In the genomic region with DNA sequence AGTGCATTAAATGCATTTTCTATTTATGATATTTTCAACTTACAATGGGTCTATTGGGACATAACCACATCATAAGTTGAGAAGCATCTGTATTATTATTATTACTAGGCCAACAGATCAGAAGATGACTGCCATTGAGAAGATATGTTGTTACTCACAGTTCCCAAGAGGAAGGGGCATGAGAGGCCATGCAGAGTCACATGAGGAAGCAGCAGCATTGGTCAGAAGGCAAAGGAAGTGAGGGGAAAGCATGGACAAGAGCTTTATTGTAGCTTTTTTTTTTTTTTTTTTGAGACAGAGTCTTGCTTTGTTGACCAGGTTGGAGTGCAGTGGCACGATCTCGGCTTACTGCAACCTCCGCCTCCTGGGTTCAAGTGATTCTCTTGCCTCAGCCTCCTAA, we compare ENCODE assay signal across 30 cellular contexts.
"Had no signal": no experiment of that assay in that cellular context is flagged by ENCODE, and none has a peak within 500 bp of the region (broad histone marks: within the 10 kb centered on the region; RNA-seq: fewer than 3 reads in every experiment).

No MANE protein-coding gene starts in this region.

- H3K4me1 Mint-ChIP-seq: activated B cell treated with CpG ODN at 0.5 μM for 24 hours; activated naive CD4-positive, alpha-beta T cell treated with anti-CD3 and anti-CD28 coated beads, Interleukin-2, amount 10 ng/mL, durations not matched to agents 7 days and 5 days; activated naive CD8-positive, alpha-beta T cell treated with anti-CD3 and anti-CD28 coated beads for 36 hours; activated T-helper 17 cell treated with anti-CD3 and anti-CD28 coated beads, Interleukin-2, amount 50 U/mL, for 72 hours had no signal

- DNase-seq: activated B cell treated with CpG ODN at 0.5 μM for 24 hours; activated CD4-positive, alpha-beta T cell treated with anti-CD3 and anti-CD28 coated beads for 4 hours; activated CD4-positive, alpha-beta T cell treated with anti-CD3 and anti-CD28 coated beads, Interleukin-2, amount 10 ng/mL, durations not matched to agents 24 days and 14 days; activated CD4-positive, alpha-beta T cell treated with anti-CD3 and anti-CD28 coated beads, Interleukin-2, amount 50 U/mL, for 1 hour; activated CD4-positive, alpha-beta T cell treated with anti-CD3 and anti-CD28 coated beads, Interleukin-2, amount 50 U/mL, for 4 hours; activated CD4-positive, CD25-positive, alpha-beta regulatory T cell treated with anti-CD3 and anti-CD28 coated beads, Interleukin-2, amount 50 U/mL, for 72 hours; activated CD8-positive, alpha-beta memory T cell treated with anti-CD3 and anti-CD28 coated beads, Interleukin-2, amount 50 U/mL, for 4 hours; activated CD8-positive, alpha-beta T cell treated with anti-CD3 and anti-CD28 coated beads for 36 hours; activated effector memory CD4-positive, alpha-beta T cell treated with anti-CD3 and anti-CD28 coated beads, Interleukin-2, amount 50 U/mL, for 16 hours; activated gamma-delta T cell treated with Interleukin-2 at 50 U/mL for 16 hours; activated naive CD4-positive, alpha-beta T cell treated with anti-CD3 and anti-CD28 coated beads, Interleukin-2, amount 10 ng/mL, durations not matched to agents 7 days and 5 days; activated naive CD4-positive, alpha-beta T cell treated with Interleukin-2 at 50 U/mL for 16 hours; activated naive CD8-positive, alpha-beta T cell treated with anti-CD3 and anti-CD28 coated beads for 36 hours; activated T-cell treated with anti-CD3 and anti-CD28 coated beads for 4 hours; activated T-cell treated with anti-CD3 and anti-CD28 coated beads, Interleukin-2, amount 50 U/mL, for 1 hour; activated T-cell treated with anti-CD3 and anti-CD28 coated beads, Interleukin-2, amount 50 U/mL, for 48 hours; adrenal gland; amniotic stem cell; aorta; body of pancreas; brain microvascular endothelial cell; central memory CD4-positive, alpha-beta T cell; T-helper 1 cell; T-helper 2 cell; T-helper 9 cell had no signal

- H3K4me3 Mint-ChIP-seq: activated B cell treated with CpG ODN at 0.5 μM for 24 hours; activated CD4-positive, alpha-beta T cell treated with anti-CD3 and anti-CD28 coated beads, Interleukin-2, amount 10 ng/mL, durations not matched to agents 24 days and 14 days; activated CD8-positive, alpha-beta T cell treated with anti-CD3 and anti-CD28 coated beads for 36 hours; activated naive CD4-positive, alpha-beta T cell treated with anti-CD3 and anti-CD28 coated beads, Interleukin-2, amount 10 ng/mL, durations not matched to agents 7 days and 5 days; activated naive CD8-positive, alpha-beta T cell treated with anti-CD3 and anti-CD28 coated beads for 36 hours; activated T-helper 1 cell treated with anti-CD3 and anti-CD28 coated beads, Interleukin-12 subunit alpha, Interleukin-12 subunit beta, Interleukin-2, Interleukin-4 antibody, amounts not matched to agents 30 ng/mL and 10 ng/mL and 1 ng/mL, durations not matched to agents 14 hours and 24 hours and 36 hours; activated T-helper 17 cell treated with anti-CD3 and anti-CD28 coated beads, Interleukin-2, amount 50 U/mL, for 72 hours; T-helper 1 cell treated with Interleukin-12 subunit alpha and Interleukin-12 subunit beta and Interleukin-4 antibody, amounts not matched to agents 30 μg/mL and 1 μg/mL, for 36 hours; T-helper 2 cell treated with Interferon-gamma antibody and Interleukin-4, amounts not matched to agents 5 μg/mL and 100 μg/mL, for 36 hours had no signal

- H3K36me3 Mint-ChIP-seq: activated naive CD4-positive, alpha-beta T cell treated with anti-CD3 and anti-CD28 coated beads, Interleukin-2, amount 10 ng/mL, durations not matched to agents 7 days and 5 days; activated naive CD4-positive, alpha-beta T cell treated with anti-CD3 and anti-CD28 coated beads, Interleukin-2, amount 50 U/mL, for 72 hours; activated naive CD8-positive, alpha-beta T cell treated with anti-CD3 and anti-CD28 coated beads for 36 hours had no signal

- H3K27me3 Mint-ChIP-seq: activated CD8-positive, alpha-beta T cell treated with anti-CD3 and anti-CD28 coated beads for 36 hours; activated naive CD8-positive, alpha-beta T cell treated with anti-CD3 and anti-CD28 coated beads for 36 hours; activated T-helper 17 cell treated with anti-CD3 and anti-CD28 coated beads, Interleukin-2, amount 50 U/mL, for 72 hours had no signal

- H3K9me3 Mint-ChIP-seq: activated B cell treated with CpG ODN at 0.5 μM for 24 hours; activated CD8-positive, alpha-beta T cell treated with anti-CD3 and anti-CD28 coated beads for 36 hours; activated naive CD4-positive, alpha-beta T cell treated with anti-CD3 and anti-CD28 coated beads, Interleukin-2, amount 10 ng/mL, durations not matched to agents 7 days and 5 days; activated naive CD8-positive, alpha-beta T cell treated with anti-CD3 and anti-CD28 coated beads for 36 hours; activated T-helper 1 cell treated with anti-CD3 and anti-CD28 coated beads, Interleukin-12 subunit alpha, Interleukin-12 subunit beta, Interleukin-2, Interleukin-4 antibody, amounts not matched to agents 30 ng/mL and 10 ng/mL and 1 ng/mL, durations not matched to agents 14 hours and 24 hours and 36 hours; activated T-helper 17 cell treated with anti-CD3 and anti-CD28 coated beads, Interleukin-2, amount 50 U/mL, for 72 hours; T-helper 1 cell treated with Interleukin-12 subunit alpha and Interleukin-12 subunit beta and Interleukin-4 antibody, amounts not matched to agents 30 μg/mL and 1 μg/mL, for 36 hours; T-helper 2 cell treated with Interferon-gamma antibody and Interleukin-4, amounts not matched to agents 5 μg/mL and 100 μg/mL, for 36 hours had no signal

- H3K27ac Mint-ChIP-seq: activated B cell treated with CpG ODN at 0.5 μM for 24 hours; activated CD4-positive, alpha-beta T cell treated with anti-CD3 and anti-CD28 coated beads, Interleukin-2, amount 10 ng/mL, durations not matched to agents 24 days and 14 days; activated CD8-positive, alpha-beta T cell treated with anti-CD3 and anti-CD28 coated beads for 36 hours; activated naive CD4-positive, alpha-beta T cell treated with anti-CD3 and anti-CD28 coated beads, Interleukin-2, amount 10 ng/mL, durations not matched to agents 7 days and 5 days; activated naive CD4-positive, alpha-beta T cell treated with anti-CD3 and anti-CD28 coated beads, Interleukin-2, amount 50 U/mL, for 72 hours; activated naive CD8-positive, alpha-beta T cell treated with anti-CD3 and anti-CD28 coated beads for 36 hours; activated T-helper 1 cell treated with anti-CD3 and anti-CD28 coated beads, Interleukin-12 subunit alpha, Interleukin-12 subunit beta, Interleukin-2, Interleukin-4 antibody, amounts not matched to agents 30 ng/mL and 10 ng/mL and 1 ng/mL, durations not matched to agents 14 hours and 24 hours and 36 hours; activated T-helper 17 cell treated with anti-CD3 and anti-CD28 coated beads, Interleukin-2, amount 50 U/mL, for 72 hours; T-helper 1 cell treated with Interleukin-12 subunit alpha and Interleukin-12 subunit beta and Interleukin-4 antibody, amounts not matched to agents 30 μg/mL and 1 μg/mL, for 36 hours; T-helper 2 cell treated with Interferon-gamma antibody and Interleukin-4, amounts not matched to agents 5 μg/mL and 100 μg/mL, for 36 hours had no signal
